Comparison of ENCODE assay signal across 15 cellular contexts in the genomic region with DNA sequence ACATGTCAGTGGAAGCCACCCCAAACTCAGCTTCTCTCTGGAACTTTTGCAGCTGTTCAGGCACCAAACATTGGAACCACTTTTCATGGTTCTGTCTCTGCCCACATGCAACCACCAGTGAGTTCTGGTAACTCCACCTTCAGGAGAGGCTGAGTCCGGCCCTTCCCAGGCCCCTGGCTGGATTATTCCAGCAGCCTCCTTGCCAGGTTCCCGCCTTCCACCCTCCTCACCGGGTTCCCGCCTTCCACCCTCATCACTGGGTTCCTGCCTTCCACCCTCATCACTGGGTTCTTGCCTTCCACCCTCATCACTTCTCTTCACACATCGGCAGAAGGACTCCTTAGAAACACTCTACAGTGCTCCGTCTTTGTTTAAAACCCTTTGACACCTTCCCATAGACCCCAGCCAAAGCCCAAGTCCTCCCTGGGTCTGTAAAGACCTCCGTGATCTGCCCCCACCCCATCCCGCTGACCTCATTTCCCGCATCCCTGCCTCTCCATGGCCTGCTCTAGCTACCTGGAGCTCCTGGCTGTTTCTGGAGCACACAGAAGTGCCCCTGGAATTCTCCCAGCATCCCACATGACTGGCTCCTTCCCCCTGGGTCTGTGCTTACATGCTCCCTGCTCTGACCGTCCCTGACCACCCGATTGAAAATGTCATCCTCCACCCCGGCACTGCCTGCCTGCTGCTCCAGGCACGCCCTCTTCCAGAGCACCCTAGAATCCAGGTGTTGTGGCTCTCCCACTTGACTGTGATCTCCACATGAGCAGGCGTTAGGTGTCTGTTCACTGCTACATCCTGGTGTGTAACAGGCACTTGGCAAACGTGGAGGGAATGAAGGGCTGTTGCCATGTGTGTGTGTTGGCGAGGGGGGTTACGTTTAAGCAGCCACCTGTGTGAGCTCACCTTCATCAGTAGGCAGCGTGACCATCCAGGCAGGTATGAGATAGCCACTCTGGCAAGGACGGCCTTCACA. TPM values are rescaled to one million over a fixed set of nuclear protein-coding genes. Genes with fewer than 3 reads are reported as not detected.
"Had no signal": no experiment of that assay in that cellular context is flagged by ENCODE, and none has a peak within 500 bp of the region (broad histone marks: within the 10 kb centered on the region; RNA-seq: fewer than 3 reads in every experiment).

No MANE protein-coding gene starts in this region.

- FAIRE-seq: frontal cortex had no signal

- H3K4me3 ChIP-seq: cardiac muscle cell, dorsolateral prefrontal cortex, lower lobe of right lung, testis, upper lobe of left lung had no signal

- DNase-seq: activated CD4-positive, alpha-beta T cell treated with anti-CD3 and anti-CD28 coated beads, Interleukin-2, amount 50 U/mL, for 4 hours; activated CD4-positive, CD25-positive, alpha-beta regulatory T cell treated with anti-CD3 and anti-CD28 coated beads, Interleukin-2, amount 50 U/mL, for 72 hours; activated gamma-delta T cell treated with Interleukin-2 at 50 U/mL for 16 hours; dorsolateral prefrontal cortex; erythroblast; left colon; lower lobe of right lung; midbrain; stimulated activated CD4-positive, alpha-beta T cell treated with anti-CD3 and anti-CD28 coated beads, Interleukin-12 subunit alpha, Interleukin-12 subunit beta, amount 100 ng/mL, for 4 hours; stimulated activated CD4-positive, alpha-beta T cell treated with anti-CD3 and anti-CD28 coated beads, Interleukin-2, amount 100 ng/mL, for 24 hours; stimulated activated naive CD8-positive, alpha-beta T cell treated with anti-CD3 and anti-CD28 coated beads, Interleukin-15, amount 100 ng/mL, for 72 hours; testis; upper lobe of left lung had no signal

RNA-seq across cellular contexts. Expression of a gene that starts 17.7 kb away (rescaled TPM):
- total RNA-seq: left colon had no signal
